Comparison of ENCODE assay signal across 12 cellular contexts in genomic region chr5:67353500-67353931, GRCh38.
A peak's percentile ranks its signal among the peaks of the same experiment; 100 is the strongest.
DNase-seq lines count a peak whose midpoint lies in the region; TF ChIP-seq lines count a peak whose summit lies in the region.
"Had no signal": no experiment of that assay in that cellular context is flagged by ENCODE, and none has a peak within 500 bp of the region (broad histone marks: within the 10 kb centered on the region; RNA-seq: fewer than 3 reads in every experiment).

No MANE protein-coding gene starts in this region.

- 54 to 67% (median 60%) methylated on average over 6 of the region's 6 CpGs for WGBS in adrenal gland, 4 donors

- in situ Hi-C loops in astrocyte of the cerebellum (cut with HindIII; ENCODE audit: low sequenced_read_pairs): no loop called here

- H3K27ac ChIP-seq in BLaER1: no peak overlapping the region
- H3K27ac ChIP-seq in adrenal gland: no peak overlapping the region
- no peak overlapping the region for H3K27ac ChIP-seq in OCI-LY7 (ENCODE audit: low read depth, low read length, poor library complexity, severe bottlenecking)

- intact Hi-C loops in adrenal gland (cut with DNase I): no loop called here
- intact Hi-C loops in OCI-LY7 (cut with micrococcal nuclease; ENCODE audit: unreplicated experiment): no loop called here

- POLR2A ChIA-PET in OCI-LY7 (lab: Charles Lee): no interaction called here

- H3K27me3 ChIP-seq in BLaER1 (no peaks in the 10 kb centered on the region), adrenal gland (no peaks in the 10 kb centered on the region)

- TF ChIP-seq POLR2A in adrenal gland (IDR thresholded peaks at IDR 0.05): no peak

- no peaks in the 10 kb centered on the region for H3K79me2 ChIP-seq in OCI-LY7 (ENCODE audit: insufficient read depth, low read depth, low read length)

- DNase-seq in NCI-H1105 treated with DMSO at 0.1 percent for 48 hours (lab: John Stamatoyannopoulos, UW) (peak; percentile 70), astrocyte of the cerebellum (ENCODE audit: low read depth) (peak; percentile 54), myocyte (ENCODE audit: low read depth) (peak; percentile 6), adrenal gland (no peak), OCI-LY7 (ENCODE audit: low spot score) (no peak), T-helper 1 cell (no peak)
- DNase-seq in stimulated activated CD4-positive, alpha-beta T cell treated with anti-CD3 and anti-CD28 coated beads, Interleukin-2, amount 100 ng/mL, for 48 hours: no peak
- DNase-seq: activated B cell treated with CpG ODN at 0.5 μM for 24 hours; activated T-cell treated with anti-CD3 and anti-CD28 coated beads, Interleukin-2, amount 50 U/mL, for 72 hours; AML-193; Karpas-422 had no signal

- H4K20me1 ChIP-seq in BLaER1: no peaks in the 10 kb centered on the region
- no peaks in the 10 kb centered on the region for H4K20me1 ChIP-seq in OCI-LY7 (ENCODE audit: insufficient read depth, low read length)

- H3K4me2 ChIP-seq in BLaER1 (0 out of 2 replicates have a peak overlapping the region, but pooled peaks have one; percentile 5), OCI-LY7 (ENCODE audit: low read length) (no peak overlapping the region)

- no peaks in the 10 kb centered on the region for H3K9me3 ChIP-seq in BLaER1
- H3K9me3 ChIP-seq in adrenal gland (replicated peaks in 1 of 3): no peaks in the 10 kb centered on the region
- no peaks in the 10 kb centered on the region for H3K9me3 ChIP-seq in OCI-LY7 (ENCODE audit: low read length)

- no TSS peak for BruUV-seq in OCI-LY7 (replicated peaks; lab: Mats Ljungman, UMichigan)

- H3K4me1 ChIP-seq in BLaER1 (peaks cover 7% of the 10 kb centered on the region; the same call in 1 of the 2 replicates), adrenal gland (replicated peaks in 1 of 2) (no peaks in the 10 kb centered on the region), OCI-LY7 (ENCODE audit: insufficient read depth, low read length, poor library complexity, severe bottlenecking) (no peaks in the 10 kb centered on the region)

- no peak overlapping the region for H2AFZ ChIP-seq in OCI-LY7 (ENCODE audit: low read length)

- TF ChIP-seq CTCF in astrocyte of the cerebellum (IDR thresholded peaks at IDR 0.05; ENCODE audit: low read depth, low read length, missing control alignments): no peak
- TF ChIP-seq CTCF in adrenal gland (IDR thresholded peaks at IDR 0.05): no peak
- TF ChIP-seq CTCF in OCI-LY7 (conservative IDR thresholded peaks at IDR 0.05; ENCODE audit: low read length): no peak

- CTCF ChIA-PET in OCI-LY7 (lab: Charles Lee; ENCODE audit: unreplicated experiment): interaction anchor here (0.5 kb wide), 1 partner anchor 610 kb away, joined by 4 read pairs; no protein-coding TSS in a partner anchor

- no peaks in the 10 kb centered on the region for H3K9me2 ChIP-seq in OCI-LY7 (ENCODE audit: insufficient read depth, low read length)

- H3K36me3 ChIP-seq in BLaER1: no peaks in the 10 kb centered on the region
- no peaks in the 10 kb centered on the region for H3K36me3 ChIP-seq in adrenal gland (replicated peaks in 1 of 2)
- H3K36me3 ChIP-seq in OCI-LY7 (ENCODE audit: insufficient read depth, low read length): no peaks in the 10 kb centered on the region

- H3K4me3 ChIP-seq in BLaER1 (no peak overlapping the region), astrocyte of the cerebellum (ENCODE audit: low read depth, low read length) (no peak overlapping the region), adrenal gland (no peak overlapping the region), OCI-LY7 (ENCODE audit: low read depth, low read length, poor library complexity, severe bottlenecking) (no peak overlapping the region)

- H3K9ac ChIP-seq in BLaER1: no peak overlapping the region

Comparison
In these comparisons a context has a peak if more than half of its experiments do, and no peak if none do; other contexts are left out.
1. DNase-seq: peak in NCI-H1105 treated with DMSO at 0.1 percent for 48 hours (single experiment), astrocyte of the cerebellum (single experiment) and myocyte (single experiment); none in adrenal gland (0 of 7), OCI-LY7 (single experiment), stimulated activated CD4-positive, alpha-beta T cell treated with anti-CD3 and anti-CD28 coated beads, Interleukin-2, amount 100 ng/mL, for 48 hours (0 of 2) and T-helper 1 cell (0 of 5).